ENCODE assay signal across 8 cellular contexts in the genomic region with DNA sequence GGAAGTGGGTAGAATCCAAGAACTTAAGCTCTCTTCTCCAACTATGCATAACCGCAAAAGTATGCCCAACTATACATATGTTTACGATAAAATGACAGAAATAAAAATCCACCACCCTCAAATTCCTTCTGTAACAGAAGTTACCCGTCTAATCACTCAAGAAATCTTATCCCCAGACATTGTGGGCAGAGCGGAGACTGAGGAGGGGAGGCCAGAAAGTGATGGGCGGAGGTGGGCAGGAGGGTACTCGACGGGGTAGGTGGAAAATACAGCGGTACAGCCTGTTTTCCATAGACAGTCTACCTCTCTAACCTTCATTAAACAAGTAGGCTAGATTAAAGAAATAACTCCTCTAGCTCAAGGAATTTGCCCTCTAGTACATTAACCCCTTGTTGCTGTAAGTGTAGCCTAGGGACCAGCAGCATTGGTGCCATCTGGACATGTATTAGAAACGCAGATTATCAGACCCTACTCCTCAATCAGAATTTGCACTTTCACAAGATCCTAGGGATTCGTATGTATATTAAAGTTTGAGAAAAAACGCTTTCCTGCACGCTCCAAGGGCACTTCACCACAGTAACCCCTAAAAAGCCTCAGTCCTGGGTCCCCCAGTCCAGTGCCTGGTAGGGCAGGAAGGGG. TPM values are rescaled to one million over a fixed set of nuclear protein-coding genes. Genes with fewer than 3 reads are reported as not detected.
DNase-seq lines count a peak whose midpoint lies in the region; ATAC-seq and TF ChIP-seq lines count a peak whose summit lies in the region.

No MANE protein-coding gene starts in this region.

- POLR2A ChIA-PET in SK-N-SH (lab: Yijun Ruan, JAX), result interaction anchor here (0.6 to 2.1 kb wide), 3 partner anchors 13 to 1597 kb away, joined by 3 to 11 read pairs (median 3); a partner anchor contains a TSS

- peaks cover 39% of the 10 kb centered on the region for H3K79me2 ChIP-seq in SK-N-SH (ENCODE audit: insufficient read depth)

- H3K9me2 ChIP-seq in SK-N-SH, result no peaks in the 10 kb centered on the region

- peaks cover 25% of the 10 kb centered on the region for H3K4me1 Mint-ChIP-seq in activated CD8-positive, alpha-beta memory T cell treated with anti-CD3 and anti-CD28 coated beads, Interleukin-2, amount 10 ng/mL, durations not matched to agents 7 days and 5 days
- peaks cover 25% of the 10 kb centered on the region for H3K4me1 Mint-ChIP-seq in stimulated activated memory B cell treated with anti-CD40 and anti-IgM and Interleukin-4, amounts not matched to agents 10 μg/mL and 1 μg/mL and 100 μg/mL, for 72 hours

- CTCF ChIA-PET in activated CD8-positive, alpha-beta memory T cell treated with anti-CD3 and anti-CD28 coated beads, Interleukin-2, amount 10 ng/mL, durations not matched to agents 7 days and 5 days (lab: Charles Lee), result interaction anchor here (0.6 to 2.1 kb wide), 6 partner anchors 31 to 304 kb away, joined by 3 to 6 read pairs (median 4); no protein-coding TSS in a partner anchor
- CTCF ChIA-PET in SK-N-SH (lab: Yijun Ruan, JAX), result no interaction called here

- H3K27ac Mint-ChIP-seq in activated CD8-positive, alpha-beta memory T cell treated with anti-CD3 and anti-CD28 coated beads, Interleukin-2, amount 10 ng/mL, durations not matched to agents 7 days and 5 days, result peak overlapping the region; percentile 98
- peak overlapping the region; percentile 97 for H3K27ac Mint-ChIP-seq in stimulated activated memory B cell treated with anti-CD40 and anti-IgM and Interleukin-4, amounts not matched to agents 10 μg/mL and 1 μg/mL and 100 μg/mL, for 72 hours

- H3K36me3 Mint-ChIP-seq in activated CD8-positive, alpha-beta memory T cell treated with anti-CD3 and anti-CD28 coated beads, Interleukin-2, amount 10 ng/mL, durations not matched to agents 7 days and 5 days, result peaks cover 1% of the 10 kb centered on the region
- H3K36me3 Mint-ChIP-seq in stimulated activated memory B cell treated with anti-CD40 and anti-IgM and Interleukin-4, amounts not matched to agents 10 μg/mL and 1 μg/mL and 100 μg/mL, for 72 hours, result no peaks in the 10 kb centered on the region

- H3K4me3 ChIP-seq in SK-N-SH (ENCODE audit: low read depth in 2 of 2, low read length in 1 of 2), result peak overlapping the region; percentile 79 to 88

- no peaks in the 10 kb centered on the region for H3K27me3 ChIP-seq in SK-N-SH (ENCODE audit: insufficient read depth)
- H3K27me3 ChIP-seq in foreskin keratinocyte, result no peaks in the 10 kb centered on the region

- no peaks in the 10 kb centered on the region for H3K9me3 Mint-ChIP-seq in activated CD8-positive, alpha-beta memory T cell treated with anti-CD3 and anti-CD28 coated beads, Interleukin-2, amount 10 ng/mL, durations not matched to agents 7 days and 5 days (ENCODE audit: low read depth)
- H3K9me3 Mint-ChIP-seq in stimulated activated memory B cell treated with anti-CD40 and anti-IgM and Interleukin-4, amounts not matched to agents 10 μg/mL and 1 μg/mL and 100 μg/mL, for 72 hours, result no peaks in the 10 kb centered on the region

- peaks cover 6% of the 10 kb centered on the region for H3F3A ChIP-seq in SK-N-SH (replicated peaks; ENCODE audit: insufficient read depth)

- H3K4me2 ChIP-seq in SK-N-SH, result peak overlapping the region; percentile 84

- H3K27me3 Mint-ChIP-seq in activated CD8-positive, alpha-beta memory T cell treated with anti-CD3 and anti-CD28 coated beads, Interleukin-2, amount 10 ng/mL, durations not matched to agents 7 days and 5 days, result no peaks in the 10 kb centered on the region
- H3K27me3 Mint-ChIP-seq in stimulated activated memory B cell treated with anti-CD40 and anti-IgM and Interleukin-4, amounts not matched to agents 10 μg/mL and 1 μg/mL and 100 μg/mL, for 72 hours, result no peaks in the 10 kb centered on the region

- DNase-seq in activated CD8-positive, alpha-beta memory T cell treated with anti-CD3 and anti-CD28 coated beads, Interleukin-2, amount 10 ng/mL, durations not matched to agents 7 days and 5 days, result no peak
- DNase-seq in activated CD8-positive, alpha-beta memory T cell treated with anti-CD3 and anti-CD28 coated beads for 24 hours, result no peak
- DNase-seq in SK-N-SH, result peak; percentile 17
- no peak for DNase-seq in foreskin keratinocyte
- DNase-seq in SIG-M5 (lab: John Stamatoyannopoulos, UW), result no peak
- no peak for DNase-seq in SW480 (ENCODE audit: low spot score)

- no peaks in the 10 kb centered on the region for H3K9me3 ChIP-seq in SK-N-SH

- peak overlapping the region; percentile 95 for H2AFZ ChIP-seq in SK-N-SH (ENCODE audit: low read depth)

- no peak for TF ChIP-seq CTCF in SK-N-SH (IDR thresholded peaks at IDR 0.05)
- TF ChIP-seq CTCF in foreskin keratinocyte (conservative IDR thresholded peaks at IDR 0.05), result no peak

- H3K4me1 ChIP-seq in SK-N-SH (ENCODE audit: control insufficient read depth in 1 of 2, insufficient read depth in 2 of 2, low read depth in 1 of 2, low read length in 1 of 2) (peaks cover 12 to 13% of the 10 kb centered on the region in 2 experiments; a peak in 3 of 4 replicates), foreskin keratinocyte (peaks cover 6% of the 10 kb centered on the region)

- WGBS in SK-N-SH (ENCODE audit: low lambda C conversion rate), result 38% methylated on average over 12 of the region's 12 CpGs

- no peak for ATAC-seq in activated CD8-positive, alpha-beta memory T cell treated with anti-CD3 and anti-CD28 coated beads, Interleukin-2, amount 10 ng/mL, durations not matched to agents 7 days and 5 days
- ATAC-seq in HG02852 (IDR thresholded peaks at IDR 0.05; ENCODE audit: unreplicated experiment), result peak; percentile 7
- peak; percentile 3 for ATAC-seq in foreskin keratinocyte
- no peak for ATAC-seq in stimulated activated memory B cell treated with anti-CD40 and anti-IgM and Interleukin-4, amounts not matched to agents 10 μg/mL and 1 μg/mL and 100 μg/mL, for 72 hours

- TF ChIP-seq EP300 in SK-N-SH (IDR thresholded peaks at IDR 0.05; ENCODE audit: borderline replicate concordance in 1 of 2, low read depth in 1 of 2, low read length in 1 of 2), result no peak

- H3K27ac ChIP-seq in SK-N-SH (ENCODE audit: low read depth in 2 of 2, low read length in 1 of 2) (peak overlapping the region; percentile 84 to 93; a peak in 3 of 4 replicates), foreskin keratinocyte (peak overlapping the region; percentile 22)

- peaks cover 19% of the 10 kb centered on the region; the same call in 1 of the 2 replicates for H4K20me1 ChIP-seq in SK-N-SH (ENCODE audit: insufficient read depth)

- peak overlapping the region; percentile 91; the same call in 1 of the 2 replicates for H3K9ac ChIP-seq in SK-N-SH

- no peak for TF ChIP-seq RAD21 in SK-N-SH (IDR thresholded peaks at IDR 0.05; ENCODE audit: low read length)

- H3K36me3 ChIP-seq in SK-N-SH (replicated peaks in 1 of 2; ENCODE audit: control insufficient read depth in 1 of 2, insufficient read depth in 2 of 2, low read length in 1 of 2), result peaks cover 0 to under 1% of the 10 kb centered on the region in 2 experiments

- peak overlapping the region; percentile 92 for H3K4me3 Mint-ChIP-seq in activated CD8-positive, alpha-beta memory T cell treated with anti-CD3 and anti-CD28 coated beads, Interleukin-2, amount 10 ng/mL, durations not matched to agents 7 days and 5 days
- peak overlapping the region; percentile 100 for H3K4me3 Mint-ChIP-seq in stimulated activated memory B cell treated with anti-CD40 and anti-IgM and Interleukin-4, amounts not matched to agents 10 μg/mL and 1 μg/mL and 100 μg/mL, for 72 hours

TF ChIP-seq in SK-N-SH, 30 proteins besides CTCF, POLR2A, EP300 and RAD21 (continues in another document):
- TF ChIP-seq RCOR1 (IDR thresholded peaks at IDR 0.05; ENCODE audit: low read length) (no peak), ELF1 (IDR thresholded peaks at IDR 0.05) (no peak), MEF2A (IDR thresholded peaks at IDR 0.05; ENCODE audit: borderline replicate concordance, low read depth) (no peak), YY1 (IDR thresholded peaks at IDR 0.05; ENCODE audit: low read depth) (no peak), SIN3A (IDR thresholded peaks at IDR 0.05; ENCODE audit: borderline replicate concordance, low read depth, low read length) (no peak), NFIC (IDR thresholded peaks at IDR 0.05; ENCODE audit: borderline replicate concordance) (no peak), RXRA (IDR thresholded peaks at IDR 0.05; ENCODE audit: borderline replicate concordance, low read depth) (no peak), TEAD4 (IDR thresholded peaks at IDR 0.05; ENCODE audit: borderline replicate concordance, insufficient read depth) (no peak)
- TF ChIP-seq, protein P1, sequence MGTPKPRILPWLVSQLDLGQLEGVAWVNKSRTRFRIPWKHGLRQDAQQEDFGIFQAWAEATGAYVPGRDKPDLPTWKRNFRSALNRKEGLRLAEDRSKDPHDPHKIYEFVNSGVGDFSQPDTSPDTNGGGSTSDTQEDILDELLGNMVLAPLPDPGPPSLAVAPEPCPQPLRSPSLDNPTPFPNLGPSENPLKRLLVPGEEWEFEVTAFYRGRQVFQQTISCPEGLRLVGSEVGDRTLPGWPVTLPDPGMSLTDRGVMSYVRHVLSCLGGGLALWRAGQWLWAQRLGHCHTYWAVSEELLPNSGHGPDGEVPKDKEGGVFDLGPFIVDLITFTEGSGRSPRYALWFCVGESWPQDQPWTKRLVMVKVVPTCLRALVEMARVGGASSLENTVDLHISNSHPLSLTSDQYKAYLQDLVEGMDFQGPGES (IDR thresholded peaks at IDR 0.05; ENCODE audit: low read depth, low read length), result no peak

RNA-seq across cellular contexts. Expression of a gene that starts 0.6 kb away (rescaled TPM):
- total RNA-seq in activated CD8-positive, alpha-beta memory T cell treated with anti-CD3 and anti-CD28 coated beads, Interleukin-2, amount 10 ng/mL, durations not matched to agents 7 days and 5 days, result 1 to 10 TPM; 1.5 to 2.5 TPM
- polyA plus RNA-seq in SK-N-SH (2012; rRNA removed) (0.76 and 1.7 TPM in 2 replicates), foreskin keratinocyte (0.97 and 1.7 TPM in 2 replicates)
- polyA plus RNA-seq in SK-N-SH (2012; cell fraction: cytosol; rRNA removed), result 1.7 and 2.4 TPM in 2 replicates
- 0.35 and 1.1 TPM in 2 replicates for polyA plus RNA-seq in SK-N-SH (2012; cell fraction: nucleus; rRNA removed)
- total RNA-seq in foreskin keratinocyte, result 1.3 and 2.5 TPM in 2 replicates

RNA-seq across cellular contexts. Expression of a gene that starts 0.7 kb away (rescaled TPM):
- total RNA-seq in activated CD8-positive, alpha-beta memory T cell treated with anti-CD3 and anti-CD28 coated beads, Interleukin-2, amount 10 ng/mL, durations not matched to agents 7 days and 5 days, result 10 to 100 TPM; 29.3 to 38.8 TPM
- polyA plus RNA-seq in SK-N-SH (2012; rRNA removed) (7.5 and 9.7 TPM in 2 replicates), foreskin keratinocyte (7.5 and 8.9 TPM in 2 replicates)
- polyA plus RNA-seq in SK-N-SH (2012; cell fraction: cytosol; rRNA removed), result 13.2 and 15.5 TPM in 2 replicates
- polyA plus RNA-seq in SK-N-SH (2012; cell fraction: nucleus; rRNA removed), result 6.9 and 15.8 TPM in 2 replicates
- total RNA-seq in foreskin keratinocyte, result 41.2 and 41.8 TPM in 2 replicates

Comparison
In these comparisons a context has a peak if more than half of its experiments do, and no peak if none do; other contexts are left out.
1. ATAC-seq: peak in HG02852 (single experiment) and foreskin keratinocyte (single experiment); none in activated CD8-positive, alpha-beta memory T cell treated with anti-CD3 and anti-CD28 coated beads, Interleukin-2, amount 10 ng/mL, durations not matched to agents 7 days and 5 days (single experiment) and stimulated activated memory B cell treated with anti-CD40 and anti-IgM and Interleukin-4, amounts not matched to agents 10 μg/mL and 1 μg/mL and 100 μg/mL, for 72 hours (single experiment).